In genomic region chr15:44788748-44789147, GRCh38 we compare ENCODE assay signal across 15 cellular contexts. TPM values are rescaled to one million over a fixed set of nuclear protein-coding genes. Genes with fewer than 3 reads are reported as not detected.
DNase-seq lines count a peak whose midpoint lies in the region; ATAC-seq and TF ChIP-seq lines count a peak whose summit lies in the region.
"Had no signal": no experiment of that assay in that cellular context is flagged by ENCODE, and none has a peak within 500 bp of the region (broad histone marks: within the 10 kb centered on the region; RNA-seq: fewer than 3 reads in every experiment).

No MANE protein-coding gene starts in this region.

- intact Hi-C loops in activated CD8-positive, alpha-beta T cell treated with anti-CD3 and anti-CD28 coated beads for 36 hours (cut with micrococcal nuclease) = no loop called here
- intact Hi-C loops in left cardiac atrium (cut with DNase I) = no loop called here

- ATAC-seq in activated CD8-positive, alpha-beta T cell treated with anti-CD3 and anti-CD28 coated beads for 36 hours = peak; percentile 72
- ATAC-seq in GM18519 (IDR thresholded peaks at IDR 0.05; ENCODE audit: low FRiP score, unreplicated experiment) (no peak), left cardiac atrium (no peak)
- ATAC-seq: naive thymus-derived CD4-positive, alpha-beta T cell had no signal

- no peaks in the 10 kb centered on the region for H3K36me3 Mint-ChIP-seq in activated CD8-positive, alpha-beta T cell treated with anti-CD3 and anti-CD28 coated beads for 36 hours (ENCODE audit: low read depth)
- H3K36me3 Mint-ChIP-seq: IgD-negative memory B cell; naive thymus-derived CD4-positive, alpha-beta T cell had no signal

- POLR2A ChIA-PET in activated CD8-positive, alpha-beta T cell treated with anti-CD3 and anti-CD28 coated beads for 36 hours (lab: Charles Lee) = interaction anchor here (0.6 to 2.7 kb wide), 9 partner anchors 31 to 252 kb away, joined by 3 to 11 read pairs (median 4); partner anchors contain the start of genes B2M, EIF3J and PATL2

- TF ChIP-seq CTCF in activated CD8-positive, alpha-beta T cell treated with anti-CD3 and anti-CD28 coated beads for 36 hours (IDR thresholded peaks at IDR 0.05) = no peak

- no peaks in the 10 kb centered on the region for H3K27me3 Mint-ChIP-seq in activated CD8-positive, alpha-beta T cell treated with anti-CD3 and anti-CD28 coated beads for 36 hours
- H3K27me3 Mint-ChIP-seq: CD4-positive, alpha-beta T cell; IgD-negative memory B cell had no signal

- H3K4me1 Mint-ChIP-seq in activated CD8-positive, alpha-beta T cell treated with anti-CD3 and anti-CD28 coated beads for 36 hours (ENCODE audit: low read depth) = peaks cover 40% of the 10 kb centered on the region

- no peaks in the 10 kb centered on the region for H3K9me3 Mint-ChIP-seq in activated CD8-positive, alpha-beta T cell treated with anti-CD3 and anti-CD28 coated beads for 36 hours
- H3K9me3 Mint-ChIP-seq: CD4-positive, alpha-beta T cell; IgD-negative memory B cell; naive thymus-derived CD4-positive, alpha-beta T cell had no signal

- H3K4me3 Mint-ChIP-seq in activated CD8-positive, alpha-beta T cell treated with anti-CD3 and anti-CD28 coated beads for 36 hours = peak overlapping the region; percentile 3
- H3K4me3 Mint-ChIP-seq: CD4-positive, alpha-beta T cell had no signal

- H3K27ac Mint-ChIP-seq in activated CD8-positive, alpha-beta T cell treated with anti-CD3 and anti-CD28 coated beads for 36 hours = peak overlapping the region; percentile 89
- H3K27ac Mint-ChIP-seq: CD4-positive, alpha-beta T cell; IgD-negative memory B cell had no signal

- CTCF ChIA-PET in activated CD8-positive, alpha-beta T cell treated with anti-CD3 and anti-CD28 coated beads for 36 hours (lab: Charles Lee) = interaction anchor here (0.9 to 2.1 kb wide), 6 partner anchors 10 to 205 kb away, joined by 3 to 8 read pairs (median 4); partner anchors contain the start of gene SPG11

- DNase-seq in HT1080 (ENCODE audit: low read depth) (peak; percentile 52), astrocyte of the hippocampus (ENCODE audit: low read depth, low spot score) (peak; percentile 5), NCI-H524 treated with DMSO at 0.1 percent for 48 hours (lab: John Stamatoyannopoulos, UW) (no peak), left cardiac atrium (no peak), NCI-H2107 (lab: John Stamatoyannopoulos, UW) (no peak)
- peak; percentile 83 for DNase-seq in activated CD8-positive, alpha-beta T cell treated with anti-CD3 and anti-CD28 coated beads for 36 hours
- DNase-seq in stimulated activated CD4-positive, alpha-beta T cell treated with anti-CD3 and anti-CD28 coated beads, TNF-alpha, amount 100 ng/mL, for 24 hours (ENCODE audit: low read depth in 3 of 3) = peak; percentile 12 to 50 (median 29)
- DNase-seq: CD4-positive, alpha-beta T cell; GOT3; NCI-H2171 treated with DMSO at 0.1 percent for 48 hours; Peyer's patch; tibial artery had no signal

RNA-seq across cellular contexts. Expression of gene TRIM69, which starts 52.4 kb away (rescaled TPM):
- 6.2 and 7.1 TPM in 2 replicates for total RNA-seq in HT1080 (2014; rRNA removed; shearing (Covaris generic))
- polyA plus RNA-seq in HT1080 (2015; cell fraction: cytosol; rRNA removed) = 10.9 and 12.3 TPM in 2 replicates
- 4.8 and 6.0 TPM in 2 replicates for polyA plus RNA-seq in HT1080 (2015; cell fraction: nucleus; rRNA removed)
- 10 to 100 TPM; 59.8 to 63.5 TPM for total RNA-seq in activated CD8-positive, alpha-beta T cell treated with anti-CD3 and anti-CD28 coated beads for 36 hours
- total RNA-seq in left cardiac atrium = 10 to 100 TPM; 50.2 to 56.7 TPM

Comparison
In these comparisons a context has a peak if more than half of its experiments do, and no peak if none do; other contexts are left out.
1. DNase-seq: peak in HT1080 (single experiment), activated CD8-positive, alpha-beta T cell treated with anti-CD3 and anti-CD28 coated beads for 36 hours (single experiment), astrocyte of the hippocampus (single experiment) and stimulated activated CD4-positive, alpha-beta T cell treated with anti-CD3 and anti-CD28 coated beads, TNF-alpha, amount 100 ng/mL, for 24 hours (3 of 3); none in NCI-H524 treated with DMSO at 0.1 percent for 48 hours (single experiment), left cardiac atrium (single experiment) and NCI-H2107 (single experiment).